30 cellular contexts compared by ENCODE assay signal in the genomic region with DNA sequence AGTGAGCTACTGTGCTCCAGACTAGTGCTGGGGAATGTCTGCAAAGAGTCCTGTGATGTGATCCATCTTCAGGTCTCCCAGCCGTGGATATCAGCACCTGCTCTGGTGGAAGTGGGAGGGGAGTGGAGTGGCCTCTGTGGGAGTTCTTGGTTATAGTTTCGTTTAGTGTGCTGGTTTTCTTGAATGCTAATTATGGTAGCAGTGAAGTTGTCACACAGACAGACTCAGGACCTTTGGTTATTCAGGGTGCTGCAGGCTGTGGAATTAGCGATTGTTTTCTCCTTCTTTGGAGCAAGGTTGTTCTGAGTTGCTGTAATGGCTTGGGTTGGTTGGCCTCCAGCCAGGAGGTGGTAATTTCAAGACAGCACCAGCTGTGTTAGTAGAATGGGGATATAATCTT.
"Had no signal": no experiment of that assay in that cellular context is flagged by ENCODE, and none has a peak within 500 bp of the region (broad histone marks: within the 10 kb centered on the region; RNA-seq: fewer than 3 reads in every experiment).

No MANE protein-coding gene starts in this region.

- FAIRE-seq: TTC549, urothelium cell line had no signal

- H3K4me3 ChIP-seq: adrenal gland, ascending aorta, heart right ventricle, lower lobe of right lung, right lobe of liver, skin epidermis, stomach, suprapubic skin, tibial nerve had no signal

- DNase-seq: activated CD4-positive, alpha-beta T cell treated with anti-CD3 and anti-CD28 coated beads, Interleukin-2, amount 10 ng/mL, durations not matched to agents 7 days and 5 days; activated CD4-positive, CD25-positive, alpha-beta regulatory T cell treated with anti-CD3 and anti-CD28 coated beads, Interleukin-2, amount 50 U/mL, for 72 hours; activated CD8-positive, alpha-beta memory T cell treated with anti-CD3 and anti-CD28 coated beads, Interleukin-2, amount 10 ng/mL, durations not matched to agents 7 days and 5 days; activated CD8-positive, alpha-beta T cell treated with anti-CD3 and anti-CD28 coated beads for 36 hours; activated gamma-delta T cell treated with Interleukin-2 at 50 U/mL for 16 hours; activated T-cell treated with anti-CD3 and anti-CD28 coated beads for 4 hours; adrenal gland; brain microvascular endothelial cell; central memory CD4-positive, alpha-beta T cell; dermis blood vessel endothelial cell; effector CD8-positive, alpha-beta T cell; erythroblast; heart right ventricle; islet precursor cell; lower lobe of right lung; naive thymus-derived CD4-positive, alpha-beta T cell; occipital lobe; right lobe of liver; stimulated activated CD4-positive, alpha-beta T cell treated with anti-CD3 and anti-CD28 coated beads, Interleukin-2, amount 100 ng/mL, for 24 hours; stomach; WERI-Rb-1 had no signal

- H3K36me3 ChIP-seq: adrenal gland, ascending aorta, brain microvascular endothelial cell, heart right ventricle, lower lobe of right lung, right lobe of liver, stomach, suprapubic skin, tibial nerve, WERI-Rb-1 had no signal

- H3K27ac ChIP-seq: adrenal gland, ascending aorta, brain microvascular endothelial cell, heart right ventricle, lower lobe of right lung, right lobe of liver, skin epidermis, stomach, suprapubic skin, tibial nerve, WERI-Rb-1 had no signal

- H3K4me1 Mint-ChIP-seq: activated CD4-positive, alpha-beta T cell treated with anti-CD3 and anti-CD28 coated beads, Interleukin-2, amount 10 ng/mL, durations not matched to agents 7 days and 5 days; activated CD8-positive, alpha-beta memory T cell treated with anti-CD3 and anti-CD28 coated beads, Interleukin-2, amount 10 ng/mL, durations not matched to agents 7 days and 5 days; neural crest cell; stimulated activated effector memory CD8-positive, alpha-beta T cell treated with anti-CD3 and anti-CD28 coated beads, Interleukin-12 subunit alpha, Interleukin-12 subunit beta, amount 100 ng/mL, for 72 hours had no signal

- H3K27me3 Mint-ChIP-seq: activated CD4-positive, alpha-beta T cell treated with anti-CD3 and anti-CD28 coated beads, Interleukin-2, amount 10 ng/mL, durations not matched to agents 7 days and 5 days; activated CD8-positive, alpha-beta memory T cell treated with anti-CD3 and anti-CD28 coated beads, Interleukin-2, amount 10 ng/mL, durations not matched to agents 7 days and 5 days; activated CD8-positive, alpha-beta T cell treated with anti-CD3 and anti-CD28 coated beads for 36 hours; naive thymus-derived CD4-positive, alpha-beta T cell had no signal

- H3K27ac Mint-ChIP-seq: activated CD4-positive, alpha-beta T cell treated with anti-CD3 and anti-CD28 coated beads, Interleukin-2, amount 10 ng/mL, durations not matched to agents 7 days and 5 days; activated CD8-positive, alpha-beta memory T cell treated with anti-CD3 and anti-CD28 coated beads, Interleukin-2, amount 10 ng/mL, durations not matched to agents 7 days and 5 days; activated CD8-positive, alpha-beta T cell treated with anti-CD3 and anti-CD28 coated beads for 36 hours; activated naive CD4-positive, alpha-beta T cell treated with anti-CD3 and anti-CD28 coated beads, Interleukin-2, amount 50 U/mL, for 72 hours; naive thymus-derived CD4-positive, alpha-beta T cell; stimulated activated effector memory CD8-positive, alpha-beta T cell treated with anti-CD3 and anti-CD28 coated beads, Interleukin-12 subunit alpha, Interleukin-12 subunit beta, amount 100 ng/mL, for 72 hours had no signal

- ATAC-seq: activated CD8-positive, alpha-beta memory T cell treated with anti-CD3 and anti-CD28 coated beads, Interleukin-2, amount 10 ng/mL, durations not matched to agents 7 days and 5 days; activated CD8-positive, alpha-beta T cell treated with anti-CD3 and anti-CD28 coated beads for 36 hours; activated naive CD4-positive, alpha-beta T cell treated with anti-CD3 and anti-CD28 coated beads, Interleukin-2, amount 50 U/mL, for 72 hours; heart right ventricle; lower lobe of right lung; naive thymus-derived CD4-positive, alpha-beta T cell; right lobe of liver; stimulated activated effector memory CD8-positive, alpha-beta T cell treated with anti-CD3 and anti-CD28 coated beads, Interleukin-12 subunit alpha, Interleukin-12 subunit beta, amount 100 ng/mL, for 72 hours had no signal

- H3K9me3 ChIP-seq: adrenal gland, ascending aorta, lower lobe of right lung, right lobe of liver, suprapubic skin had no signal

- H3K4me3 Mint-ChIP-seq: activated CD4-positive, alpha-beta T cell treated with anti-CD3 and anti-CD28 coated beads, Interleukin-2, amount 10 ng/mL, durations not matched to agents 7 days and 5 days; activated CD8-positive, alpha-beta memory T cell treated with anti-CD3 and anti-CD28 coated beads, Interleukin-2, amount 10 ng/mL, durations not matched to agents 7 days and 5 days; activated CD8-positive, alpha-beta T cell treated with anti-CD3 and anti-CD28 coated beads for 36 hours; naive thymus-derived CD4-positive, alpha-beta T cell; neural crest cell; stimulated activated effector memory CD8-positive, alpha-beta T cell treated with anti-CD3 and anti-CD28 coated beads, Interleukin-12 subunit alpha, Interleukin-12 subunit beta, amount 100 ng/mL, for 72 hours had no signal

- H3K36me3 Mint-ChIP-seq: activated CD8-positive, alpha-beta memory T cell treated with anti-CD3 and anti-CD28 coated beads, Interleukin-2, amount 10 ng/mL, durations not matched to agents 7 days and 5 days; activated naive CD4-positive, alpha-beta T cell treated with anti-CD3 and anti-CD28 coated beads, Interleukin-2, amount 50 U/mL, for 72 hours; naive thymus-derived CD4-positive, alpha-beta T cell; stimulated activated effector memory CD8-positive, alpha-beta T cell treated with anti-CD3 and anti-CD28 coated beads, Interleukin-12 subunit alpha, Interleukin-12 subunit beta, amount 100 ng/mL, for 72 hours had no signal

- H3K4me1 ChIP-seq: adrenal gland, ascending aorta, heart right ventricle, lower lobe of right lung, right lobe of liver, suprapubic skin, tibial nerve had no signal

- H3K27me3 ChIP-seq: adrenal gland, ascending aorta, brain microvascular endothelial cell, heart right ventricle, right lobe of liver, stomach, suprapubic skin, tibial nerve had no signal
